ENCODE assay signal across 11 cellular contexts in genomic region chr10:13351340-13351915, GRCh38. TPM values are rescaled to one million over a fixed set of nuclear protein-coding genes. Genes with fewer than 3 reads are reported as not detected.
DNase-seq lines count a peak whose midpoint lies in the region; ATAC-seq and TF ChIP-seq lines count a peak whose summit lies in the region.
"Had no signal": no experiment of that assay in that cellular context is flagged by ENCODE, and none has a peak within 500 bp of the region (broad histone marks: within the 10 kb centered on the region; RNA-seq: fewer than 3 reads in every experiment).

No MANE protein-coding gene starts in this region.

- H3K4me1 Mint-ChIP-seq in CD4-positive, alpha-beta memory T cell = peaks cover 20 to 52% (median 32%) of the 10 kb centered on the region in 4 donors
- H3K4me1 Mint-ChIP-seq in activated CD8-positive, alpha-beta T cell treated with anti-CD3 and anti-CD28 coated beads, Interleukin-2, amount 10 ng/mL, durations not matched to agents 7 days and 5 days (ENCODE audit: low read depth) = peaks cover 44% of the 10 kb centered on the region

- DNase-seq in CD4-positive, alpha-beta memory T cell = peak; percentile 43 to 62 (median 54)
- peak; percentile 73 for DNase-seq in activated CD8-positive, alpha-beta T cell treated with anti-CD3 and anti-CD28 coated beads, Interleukin-2, amount 10 ng/mL, durations not matched to agents 7 days and 5 days
- DNase-seq in OCI-M1 (lab: John Stamatoyannopoulos, UW) = no peak
- DNase-seq in AG08396 (ENCODE audit: low spot score) = no peak

- H3K27ac Mint-ChIP-seq in CD4-positive, alpha-beta memory T cell = peak overlapping the region; percentile 3 to 94 (median 74)
- peak overlapping the region; percentile 96 for H3K27ac Mint-ChIP-seq in activated CD8-positive, alpha-beta T cell treated with anti-CD3 and anti-CD28 coated beads, Interleukin-2, amount 10 ng/mL, durations not matched to agents 7 days and 5 days

- no peak for TF ChIP-seq CTCF in gastroesophageal sphincter (IDR thresholded peaks at IDR 0.05)

- H3K4me3 ChIP-seq in CD4-positive, alpha-beta memory T cell (ENCODE audit: low read length in 2 of 2) = no peak overlapping the region
- peak overlapping the region; percentile 2 for H3K4me3 ChIP-seq in iPS-11a (ENCODE audit: low read depth, low read length)
- H3K4me3 ChIP-seq in gastroesophageal sphincter = no peak overlapping the region
- H3K4me3 ChIP-seq: K562, right atrium auricular region, vagina had no signal

- no peaks in the 10 kb centered on the region for H3K36me3 ChIP-seq in CD4-positive, alpha-beta memory T cell (ENCODE audit: insufficient read depth, low read length)
- H3K36me3 ChIP-seq in gastroesophageal sphincter = no peaks in the 10 kb centered on the region
- H3K36me3 ChIP-seq: right atrium auricular region, vagina had no signal

- peaks cover 2 to 3% of the 10 kb centered on the region in 2 donors for H3K27me3 Mint-ChIP-seq in CD4-positive, alpha-beta memory T cell
- H3K27me3 Mint-ChIP-seq in activated CD8-positive, alpha-beta T cell treated with anti-CD3 and anti-CD28 coated beads, Interleukin-2, amount 10 ng/mL, durations not matched to agents 7 days and 5 days (ENCODE audit: low read depth) = no peaks in the 10 kb centered on the region

- CTCF ChIA-PET in CD4-positive, alpha-beta memory T cell (lab: Charles Lee; ENCODE audit: partially characterized antibody) = interaction anchor here (1.0 to 4.9 kb wide), 7 partner anchors 21 to 191 kb away, joined by 3 to 44 read pairs (median 7); partner anchors contain the start of genes MCM10 and PHYH
- CTCF ChIA-PET in activated CD8-positive, alpha-beta T cell treated with anti-CD3 and anti-CD28 coated beads, Interleukin-2, amount 10 ng/mL, durations not matched to agents 7 days and 5 days (lab: Charles Lee) = interaction anchor here (0.7 to 5.0 kb wide), 9 partner anchors 9 to 1922 kb away, joined by 3 to 41 read pairs (median 3); partner anchors contain the start of genes MCM10 and PHYH

- H3K4me1 ChIP-seq in CD4-positive, alpha-beta memory T cell (ENCODE audit: insufficient read depth, low read length) = peaks cover 34% of the 10 kb centered on the region
- H3K4me1 ChIP-seq in gastroesophageal sphincter = peaks cover 0 to 24% (median 5%) of the 10 kb centered on the region in 3 donors

- POLR2A ChIA-PET in CD4-positive, alpha-beta memory T cell (lab: Charles Lee; ENCODE audit: partially characterized antibody) = interaction anchor here (0.8 to 6.5 kb wide), 4 partner anchors 8 to 52 kb away, joined by 3 to 110 read pairs (median 28); partner anchors contain the start of gene PHYH
- POLR2A ChIA-PET in activated CD8-positive, alpha-beta T cell treated with anti-CD3 and anti-CD28 coated beads, Interleukin-2, amount 10 ng/mL, durations not matched to agents 7 days and 5 days (lab: Charles Lee) = interaction anchor here (1.2 to 2.4 kb wide), 4 partner anchors 49 to 235 kb away, joined by 4 to 11 read pairs (median 6); partner anchors contain the start of genes PHYH and PRPF18

- peak overlapping the region in 7 of 8 donors; percentile 10 to 97 (median 46) for H3K4me3 Mint-ChIP-seq in CD4-positive, alpha-beta memory T cell
- peak overlapping the region; percentile 12 for H3K4me3 Mint-ChIP-seq in activated CD8-positive, alpha-beta T cell treated with anti-CD3 and anti-CD28 coated beads, Interleukin-2, amount 10 ng/mL, durations not matched to agents 7 days and 5 days

- no peak overlapping the region for H3K27ac ChIP-seq in CD4-positive, alpha-beta memory T cell (ENCODE audit: low read depth, low read length)
- no peak overlapping the region for H3K27ac ChIP-seq in gastroesophageal sphincter
- H3K27ac ChIP-seq: right atrium auricular region, vagina had no signal

- peak; percentile 23 for ATAC-seq in GM21825 (IDR thresholded peaks at IDR 0.05; ENCODE audit: unreplicated experiment)
- ATAC-seq in activated CD8-positive, alpha-beta T cell treated with anti-CD3 and anti-CD28 coated beads, Interleukin-2, amount 10 ng/mL, durations not matched to agents 7 days and 5 days = no peak
- ATAC-seq in gastroesophageal sphincter = no peak
- ATAC-seq in GM21737 (IDR thresholded peaks at IDR 0.05; ENCODE audit: unreplicated experiment) = no peak
- ATAC-seq: K562 had no signal

- 30 to 59% methylated on average over 2 to 4 of the region's 11 CpGs for WGBS in gastroesophageal sphincter (ENCODE audit: low coverage in 1 of 2), 2 donors

- no peaks in the 10 kb centered on the region for H3K9me3 ChIP-seq in CD4-positive, alpha-beta memory T cell (ENCODE audit: control insufficient read depth in 1 of 2, low read length in 2 of 2)
- no peaks in the 10 kb centered on the region for H3K9me3 ChIP-seq in gastroesophageal sphincter
- H3K9me3 ChIP-seq: right atrium auricular region, vagina had no signal

- intact Hi-C loops in CD4-positive, alpha-beta memory T cell (cut with micrococcal nuclease) = loop anchor here (1.0 kb wide), 2 partner anchors 80 to 190 kb away; partner anchors contain the start of gene MCM10

- H3K36me3 Mint-ChIP-seq in CD4-positive, alpha-beta memory T cell = peaks cover 0 to 6% of the 10 kb centered on the region in 2 donors
- peaks cover 5% of the 10 kb centered on the region for H3K36me3 Mint-ChIP-seq in activated CD8-positive, alpha-beta T cell treated with anti-CD3 and anti-CD28 coated beads, Interleukin-2, amount 10 ng/mL, durations not matched to agents 7 days and 5 days (ENCODE audit: low read depth)

- no peak for TF ChIP-seq EP300 in gastroesophageal sphincter (IDR thresholded peaks at IDR 0.05)

- no peak for TF ChIP-seq POLR2A in gastroesophageal sphincter (IDR thresholded peaks at IDR 0.05)

- no peaks in the 10 kb centered on the region for H3K27me3 ChIP-seq in CD4-positive, alpha-beta memory T cell (ENCODE audit: insufficient read depth, low read length)
- H3K27me3 ChIP-seq in gastroesophageal sphincter = peaks cover 25% of the 10 kb centered on the region
- H3K27me3 ChIP-seq: right atrium auricular region, vagina had no signal

- peaks cover 0 to 3% (median 0%) of the 10 kb centered on the region in 8 donors for H3K9me3 Mint-ChIP-seq in CD4-positive, alpha-beta memory T cell
- H3K9me3 Mint-ChIP-seq in activated CD8-positive, alpha-beta T cell treated with anti-CD3 and anti-CD28 coated beads, Interleukin-2, amount 10 ng/mL, durations not matched to agents 7 days and 5 days (ENCODE audit: insufficient read depth) = no peaks in the 10 kb centered on the region

RNA-seq across cellular contexts. Expression of gene SEPHS1, which starts 3.3 kb away (rescaled TPM):
- 10 to 100 TPM; 27.2 to 30.6 TPM for total RNA-seq in CD4-positive, alpha-beta memory T cell
- polyA plus RNA-seq in CD4-positive, alpha-beta memory T cell = 10 to 100 TPM; 11.3 to 23.1 TPM
- total RNA-seq in activated CD8-positive, alpha-beta T cell treated with anti-CD3 and anti-CD28 coated beads, Interleukin-2, amount 10 ng/mL, durations not matched to agents 7 days and 5 days = 10 to 100 TPM; 63.5 to 64.0 TPM
- 10 to 100 TPM; 42.4 to 57.0 (median 45.5) TPM for total RNA-seq in gastroesophageal sphincter

RNA-seq across cellular contexts. Expression of gene PHYH, which starts 51.6 kb away (rescaled TPM):
- 10 to 100 TPM in 1 of 2 experiments, 1 to 10 TPM in 1; 8.7 to 10.2 TPM for total RNA-seq in CD4-positive, alpha-beta memory T cell
- 10 to 100 TPM; 15.0 to 19.3 TPM for polyA plus RNA-seq in CD4-positive, alpha-beta memory T cell
- total RNA-seq in activated CD8-positive, alpha-beta T cell treated with anti-CD3 and anti-CD28 coated beads, Interleukin-2, amount 10 ng/mL, durations not matched to agents 7 days and 5 days = 10 to 100 TPM; 11.5 to 12.7 TPM
- total RNA-seq in gastroesophageal sphincter = 10 to 100 TPM; 31.9 to 53.4 (median 36.4) TPM

Comparison
In these comparisons a context has a peak if more than half of its experiments do, and no peak if none do; other contexts are left out.
1. DNase-seq: peak in CD4-positive, alpha-beta memory T cell (5 of 5) and activated CD8-positive, alpha-beta T cell treated with anti-CD3 and anti-CD28 coated beads, Interleukin-2, amount 10 ng/mL, durations not matched to agents 7 days and 5 days (single experiment); none in OCI-M1 (single experiment) and AG08396 (single experiment).